18 cellular contexts compared by ENCODE assay signal in genomic region chr9:123925820-123926219, GRCh38. TPM values are rescaled to one million over a fixed set of nuclear protein-coding genes. Genes with fewer than 3 reads are reported as not detected.
DNase-seq lines count a peak whose midpoint lies in the region; ATAC-seq and TF ChIP-seq lines count a peak whose summit lies in the region.
"Had no signal": no experiment of that assay in that cellular context is flagged by ENCODE, and none has a peak within 500 bp of the region (broad histone marks: within the 10 kb centered on the region; RNA-seq: fewer than 3 reads in every experiment).

No MANE protein-coding gene starts in this region.

- H2AFZ ChIP-seq in SK-N-SH (ENCODE audit: low read depth): no peak overlapping the region
- H2AFZ ChIP-seq in hepatocyte: no peak overlapping the region

- peak; percentile 74 for DNase-seq in KBM-7
- no peak for DNase-seq in SK-N-SH
- DNase-seq in hepatocyte (ENCODE audit: low spot score): no peak
- DNase-seq in NCI-H146 treated with DMSO at 0.1 percent for 48 hours (lab: John Stamatoyannopoulos, UW; ENCODE audit: unreplicated experiment): no peak
- DNase-seq in left lung: no peak
- no peak for DNase-seq in iPS-NIHi11 (ENCODE audit: low spot score)
- DNase-seq: activated CD4-positive, alpha-beta T cell treated with anti-CD3 and anti-CD28 coated beads, Interleukin-2, amount 50 U/mL, for 1 hour; activated T-cell treated with anti-CD3 and anti-CD28 coated beads, Interleukin-2, amount 50 U/mL, for 48 hours; adrenal gland; BE2C; DND-41; kidney; NCI-H1417; NCI-H446 treated with DMSO at 0.1 percent for 48 hours; T-helper 17 cell had no signal

- POLR2A ChIA-PET in SK-N-SH (lab: Yijun Ruan, JAX): no interaction called here

- CTCF ChIA-PET in SK-N-SH (lab: Yijun Ruan, JAX): no interaction called here

- peak in 1 of 2 experiments; percentile 9; a peak in 1 of 4 replicates for TF ChIP-seq EP300 in SK-N-SH (IDR thresholded peaks at IDR 0.05; ENCODE audit: borderline replicate concordance in 1 of 2, low read depth in 1 of 2, low read length in 1 of 2)

- H3K4me1 ChIP-seq in BLaER1 (peaks cover 46% of the 10 kb centered on the region), SK-N-SH (ENCODE audit: control insufficient read depth in 1 of 2, insufficient read depth in 2 of 2, low read depth in 1 of 2, low read length in 1 of 2) (peaks cover 20 to 31% of the 10 kb centered on the region in 2 experiments; a peak in 3 of 4 replicates), hepatocyte (ENCODE audit: insufficient read depth) (peaks cover 48% of the 10 kb centered on the region), left lung (peaks cover 20 to 45% of the 10 kb centered on the region in 2 donors)

- intact Hi-C loops in left lung (cut with DNase I): no loop called here

- WGBS in SK-N-SH (ENCODE audit: low lambda C conversion rate): 27% methylated on average over 2 of the region's 2 CpGs
- WGBS in hepatocyte (ENCODE audit: low lambda C conversion rate, missing lambda C conversion rate): 43% methylated on average over 2 of the region's 2 CpGs

- H3K27me3 ChIP-seq in BLaER1 (no peaks in the 10 kb centered on the region), SK-N-SH (ENCODE audit: insufficient read depth) (no peaks in the 10 kb centered on the region), hepatocyte (no peaks in the 10 kb centered on the region), left lung (peaks cover 0 to 38% of the 10 kb centered on the region in 2 donors)
- H3K27me3 ChIP-seq: adrenal gland, BE2C had no signal

- H4K20me1 ChIP-seq in BLaER1: peaks cover 46% of the 10 kb centered on the region
- peaks cover 28% of the 10 kb centered on the region for H4K20me1 ChIP-seq in SK-N-SH (ENCODE audit: insufficient read depth)
- H4K20me1 ChIP-seq in hepatocyte (ENCODE audit: insufficient read depth, poor library complexity, severe bottlenecking): no peaks in the 10 kb centered on the region

- H3K4me3 ChIP-seq in BLaER1 (no peak overlapping the region), SK-N-SH (ENCODE audit: low read depth in 2 of 2, low read length in 1 of 2) (no peak overlapping the region), hepatocyte (no peak overlapping the region), left lung (no peak overlapping the region)
- H3K4me3 ChIP-seq: adrenal gland, skin epidermis had no signal

- TF ChIP-seq RAD21 in SK-N-SH (IDR thresholded peaks at IDR 0.05; ENCODE audit: low read length): no peak

- no peak for TF ChIP-seq CTCF in SK-N-SH (IDR thresholded peaks at IDR 0.05)
- TF ChIP-seq CTCF in hepatocyte (IDR thresholded peaks at IDR 0.05; ENCODE audit: poor library complexity): no peak
- no peak for TF ChIP-seq CTCF in left lung (IDR thresholded peaks at IDR 0.05)

- H3K27ac ChIP-seq in BLaER1: no peak overlapping the region
- H3K27ac ChIP-seq in SK-N-SH (ENCODE audit: low read depth in 2 of 2, low read length in 1 of 2): no peak overlapping the region
- peak overlapping the region; percentile 93 for H3K27ac ChIP-seq in hepatocyte
- H3K27ac ChIP-seq in left lung: no peak overlapping the region
- H3K27ac ChIP-seq: adrenal gland, skin epidermis had no signal

- H3K79me2 ChIP-seq in SK-N-SH (ENCODE audit: insufficient read depth): peaks cover 39% of the 10 kb centered on the region
- H3K79me2 ChIP-seq in hepatocyte: peaks cover 50% of the 10 kb centered on the region

- H3K9me2 ChIP-seq in SK-N-SH (no peaks in the 10 kb centered on the region), hepatocyte (replicated peaks; ENCODE audit: insufficient read depth) (no peaks in the 10 kb centered on the region)

- no peaks in the 10 kb centered on the region for H3K36me3 ChIP-seq in BLaER1
- no peaks in the 10 kb centered on the region for H3K36me3 ChIP-seq in SK-N-SH (replicated peaks in 1 of 2; ENCODE audit: control insufficient read depth in 1 of 2, insufficient read depth in 2 of 2, low read length in 1 of 2)
- H3K36me3 ChIP-seq in hepatocyte (replicated peaks; ENCODE audit: insufficient read depth, low read depth): no peaks in the 10 kb centered on the region
- no peaks in the 10 kb centered on the region for H3K36me3 ChIP-seq in left lung
- H3K36me3 ChIP-seq: adrenal gland, BE2C had no signal

- ATAC-seq in GM21367 (IDR thresholded peaks at IDR 0.05; ENCODE audit: unreplicated experiment) (no peak), left lung (no peak)
- ATAC-seq: T-helper 17 cell had no signal

- H3K4me2 ChIP-seq in BLaER1 (peak overlapping the region; percentile 58), SK-N-SH (no peak overlapping the region), hepatocyte (peak overlapping the region; percentile 25)

- H3K9me3 ChIP-seq in BLaER1: peaks cover 16% of the 10 kb centered on the region
- H3K9me3 ChIP-seq in SK-N-SH: no peaks in the 10 kb centered on the region
- no peaks in the 10 kb centered on the region for H3K9me3 ChIP-seq in hepatocyte (ENCODE audit: low read depth)
- H3K9me3 ChIP-seq in left lung: no peaks in the 10 kb centered on the region
- H3K9me3 ChIP-seq: adrenal gland, BE2C had no signal

- in situ Hi-C loops in KBM-7 (cut with MboI; ENCODE audit: low pct_unique_long_range_greater_than_20kb, low sequenced_read_pairs): no loop called here

- H3K9ac ChIP-seq in BLaER1 (0 out of 2 replicates have a peak overlapping the region, but pooled peaks have one; percentile 16), SK-N-SH (no peak overlapping the region)

- peaks cover 13% of the 10 kb centered on the region for H3F3A ChIP-seq in SK-N-SH (replicated peaks; ENCODE audit: insufficient read depth)

TF ChIP-seq in SK-N-SH, 30 proteins besides CTCF, POLR2A, EP300 and RAD21:
- peak; percentile 48; the same call in 1 of the 2 replicates for TF ChIP-seq TCF12 (IDR thresholded peaks at IDR 0.05)
- TF ChIP-seq ELF1 (IDR thresholded peaks at IDR 0.05): no peak
- TF ChIP-seq POLR2AphosphoS5 (IDR thresholded peaks at IDR 0.05; ENCODE audit: low read depth, low read length): 0 out of 2 replicates have a peak, but pooled peaks have one; percentile 13
- no peak for TF ChIP-seq FOXJ3 (CRISPR knock-in tag; IDR thresholded peaks at IDR 0.05)
- TF ChIP-seq PBX3 (IDR thresholded peaks at IDR 0.05): peak; percentile 7; the same call in 1 of the 2 replicates
- no peak for TF ChIP-seq TEAD4 (IDR thresholded peaks at IDR 0.05; ENCODE audit: borderline replicate concordance, insufficient read depth)
- no peak for TF ChIP-seq RFX5 (IDR thresholded peaks at IDR 0.05; ENCODE audit: low read length)
- TF ChIP-seq IRF3 (IDR thresholded peaks at IDR 0.05; ENCODE audit: low read depth, low read length): no peak
- TF ChIP-seq SIN3A (IDR thresholded peaks at IDR 0.05; ENCODE audit: borderline replicate concordance, low read depth, low read length): no peak
- TF ChIP-seq SMC3 (IDR thresholded peaks at IDR 0.05; ENCODE audit: low read depth, low read length): no peak
- no peak for TF ChIP-seq FOSL2 (IDR thresholded peaks at IDR 0.05; ENCODE audit: borderline replicate concordance, low read depth)

RNA-seq across cellular contexts. Expression of gene DENND1A, which starts 4.1 kb away (rescaled TPM):
- polyA plus RNA-seq in SK-N-SH (2012; rRNA removed) (19.8 and 25.4 TPM in 2 replicates), hepatocyte (28.0 and 28.9 TPM in 2 replicates)
- polyA plus RNA-seq in SK-N-SH (2012; cell fraction: cytosol; rRNA removed): 20.6 and 21.8 TPM in 2 replicates
- polyA plus RNA-seq in SK-N-SH (2012; cell fraction: nucleus; rRNA removed): 26.3 and 29.5 TPM in 2 replicates
- total RNA-seq in hepatocyte (24.0 and 25.2 TPM in 2 replicates), left lung (10 to 100 TPM; 10.8 to 23.2 TPM)
